In genomic region chr12:120013659-120014380, GRCh38 we compare ENCODE assay signal across 1 cellular context.
A peak's percentile ranks its signal among the peaks of the same experiment; 100 is the strongest.
TF ChIP-seq lines count a peak whose summit lies in the region.

No MANE protein-coding gene starts in this region.

TF ChIP-seq in HepG2, 621 proteins besides CTCF, POLR2A, EP300 and RAD21 (continued from another document):
- TF ChIP-seq FOXK1 (CRISPR knock-in tag; IDR thresholded peaks at IDR 0.05; ENCODE audit: borderline replicate concordance, low read depth) (peak; percentile 55; the same call in 1 of the 2 replicates), ZNF841 (CRISPR knock-in tag; IDR thresholded peaks at IDR 0.05; ENCODE audit: borderline replicate concordance) (no peak), HMG20B (CRISPR knock-in tag; conservative IDR thresholded peaks at IDR 0.05) (no peak), ZNF619 (CRISPR knock-in tag; IDR thresholded peaks at IDR 0.05) (no peak), RERE (CRISPR knock-in tag; IDR thresholded peaks at IDR 0.05; ENCODE audit: low read depth) (no peak), ZNF335 (CRISPR knock-in tag; IDR thresholded peaks at IDR 0.05) (no peak), RFX3 (CRISPR knock-in tag; IDR thresholded peaks at IDR 0.05) (no peak), FOXO1 (CRISPR knock-in tag; IDR thresholded peaks at IDR 0.05) (peak; percentile 59; the same call in 1 of the 2 replicates), ZNF230 (CRISPR knock-in tag; IDR thresholded peaks at IDR 0.05) (no peak), BORCS8-MEF2B (CRISPR knock-in tag; IDR thresholded peaks at IDR 0.05) (no peak), ZNF839 (CRISPR knock-in tag; IDR thresholded peaks at IDR 0.05; ENCODE audit: borderline replicate concordance) (no peak), ZNF850 (CRISPR knock-in tag; conservative IDR thresholded peaks at IDR 0.05) (no peak), ZBTB46 (CRISPR knock-in tag; IDR thresholded peaks at IDR 0.05; ENCODE audit: borderline replicate concordance) (no peak), RXRB (CRISPR knock-in tag; IDR thresholded peaks at IDR 0.05; ENCODE audit: borderline replicate concordance) (peak; percentile 82), ZNF776 (CRISPR knock-in tag; IDR thresholded peaks at IDR 0.05) (no peak), DNMT1 (CRISPR knock-in tag; IDR thresholded peaks at IDR 0.05) (no peak), NFE2L2 (IDR thresholded peaks at IDR 0.05; ENCODE audit: low read length) (no peak), HDAC6 (IDR thresholded peaks at IDR 0.05; ENCODE audit: low read depth, low read length) (no peak), ZNF883 (CRISPR knock-in tag; IDR thresholded peaks at IDR 0.05; ENCODE audit: not compliant biosample characterization) (no peak), TEAD2 (CRISPR knock-in tag; IDR thresholded peaks at IDR 0.05) (no peak), PTBP1 (IDR thresholded peaks at IDR 0.05; ENCODE audit: low read depth, low read length, poor library complexity, severe bottlenecking) (no peak), ZNF263 (CRISPR knock-in tag; IDR thresholded peaks at IDR 0.05) (no peak), YY1 (IDR thresholded peaks at IDR 0.05; ENCODE audit: insufficient read depth, insufficient replicate concordance, low read depth, low read length) (no peak), ATF7 (IDR thresholded peaks at IDR 0.05) (no peak), ATF7 (CRISPR knock-in tag; IDR thresholded peaks at IDR 0.05) (no peak), PRPF4 (IDR thresholded peaks at IDR 0.05; ENCODE audit: low read depth, low read length, poor library complexity, severe bottlenecking) (no peak)
TF ChIP-seq in HepG2: peak in this region for 63.
